In the genomic region with DNA sequence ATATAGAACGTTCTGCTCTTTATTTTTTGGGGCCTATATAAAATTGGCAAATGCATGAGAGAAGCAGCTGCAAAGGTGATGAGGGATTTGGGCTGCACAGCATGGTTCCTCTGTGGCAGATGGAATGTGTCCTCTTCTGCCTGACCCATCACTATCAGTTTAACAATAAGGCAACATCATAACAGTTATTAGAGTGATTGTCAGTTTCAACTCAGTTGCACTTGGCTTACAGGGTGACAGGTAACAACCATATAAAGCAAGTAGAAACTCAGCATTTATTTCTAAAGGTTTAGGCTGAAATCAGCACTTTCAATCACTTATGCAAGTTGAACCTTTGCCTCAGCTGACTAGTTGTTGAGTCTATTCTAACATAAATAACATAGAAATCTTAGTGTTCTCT, we compare ENCODE assay signal across 18 cellular contexts.
"Had no signal": no experiment of that assay in that cellular context is flagged by ENCODE, and none has a peak within 500 bp of the region (broad histone marks: within the 10 kb centered on the region; RNA-seq: fewer than 3 reads in every experiment).

No MANE protein-coding gene starts in this region.

- H3K36me3 ChIP-seq: esophagus muscularis mucosa, gastrocnemius medialis, heart right ventricle, sigmoid colon, stomach had no signal

- DNase-seq: effector memory CD4-positive, alpha-beta T cell; gastrocnemius medialis; heart right ventricle; hypothalamus; kidney glomerular epithelial cell; mucosa of descending colon; naive thymus-derived CD8-positive, alpha-beta T cell; posterior cingulate gyrus; sigmoid colon; stimulated activated CD4-positive, alpha-beta T cell treated with anti-CD3 and anti-CD28 coated beads, Interleukin-12 subunit alpha, Interleukin-12 subunit beta, amount 100 ng/mL, for 4 hours; stimulated activated naive CD4-positive, alpha-beta T cell; stomach; substantia nigra; trophoblast cell had no signal

- H3K4me3 ChIP-seq: esophagus muscularis mucosa, gastrocnemius medialis, heart right ventricle, mucosa of descending colon, sigmoid colon, skin epidermis, stomach had no signal

- FAIRE-seq: endometrium, islet of Langerhans had no signal

- H3K27ac ChIP-seq: esophagus muscularis mucosa, gastrocnemius medialis, heart right ventricle, sigmoid colon, skin epidermis, stomach had no signal

- H3K9me3 ChIP-seq: gastrocnemius medialis, sigmoid colon, stomach had no signal

- H3K27me3 ChIP-seq: esophagus muscularis mucosa, gastrocnemius medialis, heart right ventricle, sigmoid colon, stomach had no signal

- H3K4me1 ChIP-seq: gastrocnemius medialis had no signal
